ENCODE assay signal across 2 cellular contexts in genomic region chr15:66733976-66734375, GRCh38.
A peak's percentile ranks its signal among the peaks of the same experiment; 100 is the strongest.
TF ChIP-seq lines count a peak whose summit lies in the region.

No MANE protein-coding gene starts in this region.

TF ChIP-seq in liver, 16 proteins besides CTCF, POLR2A, EP300 and RAD21:
- TF ChIP-seq FOXA2 (IDR thresholded peaks at IDR 0.05) (no peak), EGR1 (IDR thresholded peaks at IDR 0.05; ENCODE audit: low read depth in 2 of 2) (no peak), RXRA (IDR thresholded peaks at IDR 0.05) (peak; percentile 65 to 82), FOXA1 (IDR thresholded peaks at IDR 0.05) (no peak), HNF4G (IDR thresholded peaks at IDR 0.05) (no peak), REST (IDR thresholded peaks at IDR 0.05) (no peak), YY1 (IDR thresholded peaks at IDR 0.05) (peak; percentile 83), GABPA (IDR thresholded peaks at IDR 0.05 in 1 of 2, conservative IDR thresholded peaks at IDR 0.05 in 1 of 2) (no peak), TAF1 (conservative IDR thresholded peaks at IDR 0.05) (no peak), JUND (IDR thresholded peaks at IDR 0.05) (peak in 1 of 2 donors; percentile 32), NR2F2 (IDR thresholded peaks at IDR 0.05) (peak; percentile 71), SP1 (IDR thresholded peaks at IDR 0.05) (peak; percentile 48), HNF4A (conservative IDR thresholded peaks at IDR 0.05) (peak; percentile 34 to 62)
- TF ChIP-seq, protein P1, sequence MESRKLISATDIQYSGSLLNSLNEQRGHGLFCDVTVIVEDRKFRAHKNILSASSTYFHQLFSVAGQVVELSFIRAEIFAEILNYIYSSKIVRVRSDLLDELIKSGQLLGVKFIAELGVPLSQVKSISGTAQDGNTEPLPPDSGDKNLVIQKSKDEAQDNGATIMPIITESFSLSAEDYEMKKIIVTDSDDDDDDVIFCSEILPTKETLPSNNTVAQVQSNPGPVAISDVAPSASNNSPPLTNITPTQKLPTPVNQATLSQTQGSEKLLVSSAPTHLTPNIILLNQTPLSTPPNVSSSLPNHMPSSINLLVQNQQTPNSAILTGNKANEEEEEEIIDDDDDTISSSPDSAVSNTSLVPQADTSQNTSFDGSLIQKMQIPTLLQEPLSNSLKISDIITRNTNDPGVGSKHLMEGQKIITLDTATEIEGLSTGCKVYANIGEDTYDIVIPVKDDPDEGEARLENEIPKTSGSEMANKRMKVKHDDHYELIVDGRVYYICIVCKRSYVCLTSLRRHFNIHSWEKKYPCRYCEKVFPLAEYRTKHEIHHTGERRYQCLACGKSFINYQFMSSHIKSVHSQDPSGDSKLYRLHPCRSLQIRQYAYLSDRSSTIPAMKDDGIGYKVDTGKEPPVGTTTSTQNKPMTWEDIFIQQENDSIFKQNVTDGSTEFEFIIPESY (IDR thresholded peaks at IDR 0.05), result no peak
- TF ChIP-seq, protein P2, sequence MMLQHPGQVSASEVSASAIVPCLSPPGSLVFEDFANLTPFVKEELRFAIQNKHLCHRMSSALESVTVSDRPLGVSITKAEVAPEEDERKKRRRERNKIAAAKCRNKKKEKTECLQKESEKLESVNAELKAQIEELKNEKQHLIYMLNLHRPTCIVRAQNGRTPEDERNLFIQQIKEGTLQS (IDR thresholded peaks at IDR 0.05), result no peak
- TF ChIP-seq, protein P3, sequence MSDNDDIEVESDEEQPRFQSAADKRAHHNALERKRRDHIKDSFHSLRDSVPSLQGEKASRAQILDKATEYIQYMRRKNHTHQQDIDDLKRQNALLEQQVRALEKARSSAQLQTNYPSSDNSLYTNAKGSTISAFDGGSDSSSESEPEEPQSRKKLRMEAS (IDR thresholded peaks at IDR 0.05), result no peak

TF ChIP-seq in HepG2, 621 proteins besides CTCF, POLR2A, EP300 and RAD21:
- TF ChIP-seq ZNF782 (CRISPR knock-in tag; IDR thresholded peaks at IDR 0.05; ENCODE audit: borderline replicate concordance) (no peak), SYNCRIP (IDR thresholded peaks at IDR 0.05; ENCODE audit: insufficient read depth, low read depth, low read length) (no peak), ELF1 (CRISPR knock-in tag; IDR thresholded peaks at IDR 0.05) (no peak), ZNF816 (CRISPR knock-in tag; IDR thresholded peaks at IDR 0.05; ENCODE audit: borderline replicate concordance) (no peak), ZNF530 (CRISPR knock-in tag; IDR thresholded peaks at IDR 0.05; ENCODE audit: low read depth) (no peak), ZNF713 (CRISPR knock-in tag; IDR thresholded peaks at IDR 0.05) (no peak), ZNF720 (CRISPR knock-in tag; IDR thresholded peaks at IDR 0.05) (no peak), THAP9 (CRISPR knock-in tag; IDR thresholded peaks at IDR 0.05; ENCODE audit: borderline replicate concordance) (no peak), HOXA5 (CRISPR knock-in tag; IDR thresholded peaks at IDR 0.05) (no peak), NCOA1 (CRISPR knock-in tag; IDR thresholded peaks at IDR 0.05) (no peak), ZSCAN31 (CRISPR knock-in tag; IDR thresholded peaks at IDR 0.05; ENCODE audit: low read depth) (no peak), NR0B2 (CRISPR knock-in tag; IDR thresholded peaks at IDR 0.05) (no peak), XBP1 (CRISPR knock-in tag; IDR thresholded peaks at IDR 0.05) (no peak), ZNF232 (CRISPR knock-in tag; IDR thresholded peaks at IDR 0.05; ENCODE audit: borderline replicate concordance) (no peak), BORCS8-MEF2B (CRISPR knock-in tag; IDR thresholded peaks at IDR 0.05) (no peak), NFAT5 (CRISPR knock-in tag; IDR thresholded peaks at IDR 0.05) (no peak)
- TF ChIP-seq, protein P4, sequence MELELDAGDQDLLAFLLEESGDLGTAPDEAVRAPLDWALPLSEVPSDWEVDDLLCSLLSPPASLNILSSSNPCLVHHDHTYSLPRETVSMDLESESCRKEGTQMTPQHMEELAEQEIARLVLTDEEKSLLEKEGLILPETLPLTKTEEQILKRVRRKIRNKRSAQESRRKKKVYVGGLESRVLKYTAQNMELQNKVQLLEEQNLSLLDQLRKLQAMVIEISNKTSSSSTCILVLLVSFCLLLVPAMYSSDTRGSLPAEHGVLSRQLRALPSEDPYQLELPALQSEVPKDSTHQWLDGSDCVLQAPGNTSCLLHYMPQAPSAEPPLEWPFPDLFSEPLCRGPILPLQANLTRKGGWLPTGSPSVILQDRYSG (CRISPR knock-in tag; IDR thresholded peaks at IDR 0.05), result no peak
- TF ChIP-seq, protein P1 (CRISPR knock-in tag; IDR thresholded peaks at IDR 0.05), result no peak
- TF ChIP-seq, protein P5, sequence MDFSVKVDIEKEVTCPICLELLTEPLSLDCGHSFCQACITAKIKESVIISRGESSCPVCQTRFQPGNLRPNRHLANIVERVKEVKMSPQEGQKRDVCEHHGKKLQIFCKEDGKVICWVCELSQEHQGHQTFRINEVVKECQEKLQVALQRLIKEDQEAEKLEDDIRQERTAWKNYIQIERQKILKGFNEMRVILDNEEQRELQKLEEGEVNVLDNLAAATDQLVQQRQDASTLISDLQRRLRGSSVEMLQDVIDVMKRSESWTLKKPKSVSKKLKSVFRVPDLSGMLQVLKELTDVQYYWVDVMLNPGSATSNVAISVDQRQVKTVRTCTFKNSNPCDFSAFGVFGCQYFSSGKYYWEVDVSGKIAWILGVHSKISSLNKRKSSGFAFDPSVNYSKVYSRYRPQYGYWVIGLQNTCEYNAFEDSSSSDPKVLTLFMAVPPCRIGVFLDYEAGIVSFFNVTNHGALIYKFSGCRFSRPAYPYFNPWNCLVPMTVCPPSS (IDR thresholded peaks at IDR 0.05), result no peak
